8 cellular contexts compared by ENCODE assay signal in genomic region chr1:113072757-113073456, GRCh38. TPM values are rescaled to one million over a fixed set of nuclear protein-coding genes. Genes with fewer than 3 reads are reported as not detected.
DNase-seq lines count a peak whose midpoint lies in the region; TF ChIP-seq lines count a peak whose summit lies in the region.

Gene LRIG2 (plus strand): TSS chr1:113073198. CDS start chr1:113073407, 209 bp downstream.

- DNase-seq in COR-L47 (lab: John Stamatoyannopoulos, UW) (peak; percentile 96), GM20000 (ENCODE audit: low spot score) (peak; percentile 92), HT-29 (ENCODE audit: low spot score) (peak; percentile 100), medulla oblongata (ENCODE audit: extremely low spot score) (peak; percentile 99)
- DNase-seq in NK-92 treated with Interleukin-12 subunit alpha and Interleukin-12 subunit beta, amount 100 ng/mL, for 24 hours (lab: John Stamatoyannopoulos, UW) = peak; percentile 96
- DNase-seq in activated CD8-positive, alpha-beta memory T cell treated with anti-CD3 and anti-CD28 coated beads for 24 hours = peak; percentile 99
- DNase-seq in effector memory CD4-positive, alpha-beta T cell = peak; percentile 88 to 96 (median 94)
- peak; percentile 96 for DNase-seq in stimulated activated CD8-positive, alpha-beta memory T cell treated with anti-CD3 and anti-CD28 coated beads, Interleukin-12 subunit alpha, Interleukin-12 subunit beta, amount 100 ng/mL, for 1 hour (ENCODE audit: low read depth)

- H3K4me1 ChIP-seq in effector memory CD4-positive, alpha-beta T cell (ENCODE audit: control insufficient read depth, insufficient read depth, low read length, poor library complexity, severe bottlenecking) = peaks cover 6% of the 10 kb centered on the region

- peak; percentile 78 for TF ChIP-seq CTCF in GM20000 (IDR thresholded peaks at IDR 0.05; ENCODE audit: extremely low read depth, missing control alignments)

- H3K27me3 ChIP-seq in effector memory CD4-positive, alpha-beta T cell (replicated peaks; ENCODE audit: control insufficient read depth, insufficient read depth, low read length, poor library complexity, severe bottlenecking) = no peaks in the 10 kb centered on the region

- no peaks in the 10 kb centered on the region for H3K36me3 ChIP-seq in effector memory CD4-positive, alpha-beta T cell (ENCODE audit: control insufficient read depth, insufficient read depth, low read length)

- H3K9me3 ChIP-seq in effector memory CD4-positive, alpha-beta T cell (ENCODE audit: control insufficient read depth, low read length) = no peaks in the 10 kb centered on the region

- peak within 1 kb of the TSS; percentile 79 for H3K27ac ChIP-seq in effector memory CD4-positive, alpha-beta T cell (ENCODE audit: insufficient read depth, low read length, poor library complexity, severe bottlenecking)

- peak within 1 kb of the TSS; percentile 91 for H3K4me3 ChIP-seq in effector memory CD4-positive, alpha-beta T cell (ENCODE audit: insufficient read depth, low read depth, low read length, poor library complexity, severe bottlenecking)

RNA-seq across cellular contexts. Expression of gene LRIG2, which starts in this region (rescaled TPM):
- total RNA-seq in HT-29 (2014; rRNA removed; shearing (Covaris generic)) = 3.6 and 4.1 TPM in 2 replicates

Comparison
In these comparisons a context has a peak if more than half of its experiments do, and no peak if none do; other contexts are left out.
1. Peak in every context shown above with its lines: DNase-seq, H3K4me3 ChIP-seq and H3K27ac ChIP-seq.